22 cellular contexts compared by ENCODE assay signal in the genomic region with DNA sequence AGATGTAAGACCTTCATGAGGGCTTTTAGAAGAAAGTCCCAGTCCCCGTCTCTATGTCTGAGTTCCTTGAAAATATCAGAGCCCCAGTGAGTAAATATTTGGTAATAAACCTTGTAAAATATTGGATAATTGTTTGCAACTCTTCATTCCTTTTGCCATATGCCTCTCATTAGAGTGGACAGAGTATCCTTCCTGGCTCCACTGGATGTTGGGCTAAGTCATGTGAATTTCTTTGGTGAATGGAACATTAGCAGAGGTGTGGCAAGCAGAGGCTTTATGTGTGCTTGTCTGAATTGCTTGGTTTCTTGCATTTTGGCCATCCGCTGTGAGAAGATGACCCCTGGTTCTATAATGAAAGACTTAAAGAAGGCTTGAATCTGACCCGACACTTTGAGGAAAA.
"Had no signal": no experiment of that assay in that cellular context is flagged by ENCODE, and none has a peak within 500 bp of the region (broad histone marks: within the 10 kb centered on the region; RNA-seq: fewer than 3 reads in every experiment).

No MANE protein-coding gene starts in this region.

- H3K4me3 ChIP-seq: colonic mucosa, esophagus squamous epithelium, gastrocnemius medialis, heart right ventricle, left lung, lower lobe of right lung had no signal

- H3K9me3 ChIP-seq: colonic mucosa, esophagus squamous epithelium, gastrocnemius medialis, lower lobe of right lung had no signal

- H3K36me3 Mint-ChIP-seq: naive thymus-derived CD4-positive, alpha-beta T cell had no signal

- H3K27me3 ChIP-seq: colonic mucosa, gastrocnemius medialis, heart right ventricle, left lung had no signal

- H3K36me3 ChIP-seq: colonic mucosa, esophagus squamous epithelium, gastrocnemius medialis, heart right ventricle, left lung, lower lobe of right lung had no signal

- H3K27me3 Mint-ChIP-seq: dendritic cell treated with granulocyte-macrophage colony-stimulating factor and Interleukin-4, amounts not matched to agents 40 ng/mL and 50 ng/mL, for 4 days; effector memory CD8-positive, alpha-beta T cell had no signal

- H3K4me1 Mint-ChIP-seq: naive thymus-derived CD4-positive, alpha-beta T cell had no signal

- H3K9me3 Mint-ChIP-seq: endodermal cell had no signal

- DNase-seq: colonic mucosa; cortex of kidney; effector CD8-positive, alpha-beta T cell; effector memory CD8-positive, alpha-beta T cell; endodermal cell; erythroblast; esophagus squamous epithelium; foreskin melanocyte; gastrocnemius medialis; glutamatergic neuron; head of caudate nucleus; heart right ventricle; hippocampal formation; left cardiac atrium; left lung; left ventricle myocardium superior; lower lobe of right lung; mesenchymal stem cell; midbrain; naive thymus-derived CD4-positive, alpha-beta T cell had no signal

- H3K4me3 Mint-ChIP-seq: dendritic cell treated with granulocyte-macrophage colony-stimulating factor and Interleukin-4, amounts not matched to agents 40 ng/mL and 50 ng/mL, for 4 days; effector memory CD8-positive, alpha-beta T cell; endodermal cell; naive thymus-derived CD4-positive, alpha-beta T cell had no signal

- H3K4me1 ChIP-seq: colonic mucosa, esophagus squamous epithelium, gastrocnemius medialis, heart right ventricle, left lung, lower lobe of right lung had no signal

- H3K27ac Mint-ChIP-seq: dendritic cell treated with granulocyte-macrophage colony-stimulating factor and Interleukin-4, amounts not matched to agents 40 ng/mL and 50 ng/mL, for 4 days; effector memory CD8-positive, alpha-beta T cell; endodermal cell; naive thymus-derived CD4-positive, alpha-beta T cell had no signal

- H3K27ac ChIP-seq: colonic mucosa, epithelial cell of prostate, esophagus squamous epithelium, gastrocnemius medialis, heart right ventricle, left lung, lower lobe of right lung had no signal
